Comparison of ENCODE assay signal across 9 cellular contexts in the genomic region with DNA sequence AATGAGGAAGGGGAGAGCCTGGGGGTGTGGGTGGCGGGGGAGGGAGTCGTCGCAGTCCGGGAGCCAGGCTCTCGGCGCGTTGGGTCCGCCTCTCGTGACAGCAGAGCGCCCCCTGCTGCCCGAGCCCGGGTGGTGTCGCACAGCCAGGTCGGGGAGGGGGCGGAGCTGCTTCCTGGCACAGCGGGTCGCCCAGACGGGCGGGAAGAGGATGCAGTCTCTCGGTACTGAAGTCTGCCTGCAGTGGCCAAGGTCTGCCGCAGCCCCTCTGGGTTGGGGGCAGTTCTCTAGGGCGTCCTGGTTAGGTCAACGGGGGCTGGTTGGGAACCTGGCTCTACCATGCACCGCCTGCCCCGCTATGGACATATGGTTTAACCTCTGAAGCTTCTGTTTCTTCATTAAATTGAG. TPM values are rescaled to one million over a fixed set of nuclear protein-coding genes. Genes with fewer than 3 reads are reported as not detected.
DNase-seq lines count a peak whose midpoint lies in the region; ATAC-seq, FAIRE-seq and TF ChIP-seq lines count a peak whose summit lies in the region.
"Had no signal": no experiment of that assay in that cellular context is flagged by ENCODE, and none has a peak within 500 bp of the region (broad histone marks: within the 10 kb centered on the region; RNA-seq: fewer than 3 reads in every experiment).

No MANE protein-coding gene starts in this region.

- intact Hi-C loops in activated T-helper 2 cell treated with anti-CD3 and anti-CD28 coated beads, Interferon-gamma antibody, Interleukin-2, Interleukin-4, amounts not matched to agents 10 μg/mL and 5 μg/mL and 100 μg/mL, durations not matched to agents 14 hours and 24 hours and 36 hours (cut with micrococcal nuclease) = no loop called here
- intact Hi-C loops in pancreas (cut with DNase I) = no loop called here

- peak; percentile 64 for ATAC-seq in RWPE2 (ENCODE audit: low read depth)
- ATAC-seq in gastroesophageal sphincter = peak; percentile 56
- ATAC-seq in pancreas = peak; percentile 84 to 94 (median 93)
- ATAC-seq in GM18517 (IDR thresholded peaks at IDR 0.05; ENCODE audit: unreplicated experiment) = no peak

- H3K27ac Mint-ChIP-seq in activated T-helper 2 cell treated with anti-CD3 and anti-CD28 coated beads, Interferon-gamma antibody, Interleukin-2, Interleukin-4, amounts not matched to agents 10 μg/mL and 5 μg/mL and 100 μg/mL, durations not matched to agents 14 hours and 24 hours and 36 hours = no peak overlapping the region
- H3K27ac Mint-ChIP-seq in type B pancreatic cell = no peak overlapping the region
- H3K27ac Mint-ChIP-seq: activated naive CD4-positive, alpha-beta T cell treated with anti-CD3 and anti-CD28 coated beads, Interleukin-2, amount 50 U/mL, for 24 hours had no signal

- H3K4me1 ChIP-seq in RWPE2 (ENCODE audit: insufficient read depth, poor library complexity, severe bottlenecking) (no peaks in the 10 kb centered on the region), gastroesophageal sphincter (peaks cover 0 to 24% (median 7%) of the 10 kb centered on the region in 3 donors), pancreas (no peaks in the 10 kb centered on the region)

- FAIRE-seq in pancreas (lab: Jason Lieb, UNC) = no peak

- TF ChIP-seq CTCF in LNCAP (IDR thresholded peaks at IDR 0.05) = peak; percentile 97
- peak; percentile 80 for TF ChIP-seq CTCF in RWPE2 (IDR thresholded peaks at IDR 0.05; ENCODE audit: poor library complexity, severe bottlenecking)
- peak; percentile 43 to 87 (median 70) for TF ChIP-seq CTCF in gastroesophageal sphincter (IDR thresholded peaks at IDR 0.05)
- peak; percentile 65 to 87 (median 72) for TF ChIP-seq CTCF in pancreas (IDR thresholded peaks at IDR 0.05)
- peak; percentile 97 for TF ChIP-seq CTCF in type B pancreatic cell (conservative IDR thresholded peaks at IDR 0.05)

- peaks cover 25% of the 10 kb centered on the region for H3K27me3 Mint-ChIP-seq in activated T-helper 2 cell treated with anti-CD3 and anti-CD28 coated beads, Interferon-gamma antibody, Interleukin-2, Interleukin-4, amounts not matched to agents 10 μg/mL and 5 μg/mL and 100 μg/mL, durations not matched to agents 14 hours and 24 hours and 36 hours (ENCODE audit: low read depth)
- peaks cover 31% of the 10 kb centered on the region for H3K27me3 Mint-ChIP-seq in type B pancreatic cell

- peaks cover 6% of the 10 kb centered on the region for H3K27me3 ChIP-seq in RWPE2 (ENCODE audit: insufficient read depth, poor library complexity, severe bottlenecking)
- H3K27me3 ChIP-seq in gastroesophageal sphincter = peaks cover 17% of the 10 kb centered on the region
- H3K27me3 ChIP-seq in pancreas = no peaks in the 10 kb centered on the region

- TF ChIP-seq EP300 in gastroesophageal sphincter (IDR thresholded peaks at IDR 0.05) = no peak

- no peaks in the 10 kb centered on the region for H3K4me1 Mint-ChIP-seq in activated T-helper 2 cell treated with anti-CD3 and anti-CD28 coated beads, Interferon-gamma antibody, Interleukin-2, Interleukin-4, amounts not matched to agents 10 μg/mL and 5 μg/mL and 100 μg/mL, durations not matched to agents 14 hours and 24 hours and 36 hours (ENCODE audit: low read depth)
- H3K4me1 Mint-ChIP-seq in type B pancreatic cell (ENCODE audit: unreplicated experiment) = peaks cover 6% of the 10 kb centered on the region
- H3K4me1 Mint-ChIP-seq: activated naive CD4-positive, alpha-beta T cell treated with anti-CD3 and anti-CD28 coated beads, Interleukin-2, amount 50 U/mL, for 24 hours had no signal

- H3K4me3 Mint-ChIP-seq in activated T-helper 2 cell treated with anti-CD3 and anti-CD28 coated beads, Interferon-gamma antibody, Interleukin-2, Interleukin-4, amounts not matched to agents 10 μg/mL and 5 μg/mL and 100 μg/mL, durations not matched to agents 14 hours and 24 hours and 36 hours (ENCODE audit: low read depth) = no peak overlapping the region
- H3K4me3 Mint-ChIP-seq in type B pancreatic cell = peak overlapping the region; percentile 15
- H3K4me3 Mint-ChIP-seq: activated naive CD4-positive, alpha-beta T cell treated with anti-CD3 and anti-CD28 coated beads, Interleukin-2, amount 50 U/mL, for 24 hours had no signal

- no peak for TF ChIP-seq POLR2A in gastroesophageal sphincter (IDR thresholded peaks at IDR 0.05)

- no peak overlapping the region for H3K4me3 ChIP-seq in RWPE2 (ENCODE audit: severe bottlenecking)
- H3K4me3 ChIP-seq in gastroesophageal sphincter = peak overlapping the region in 1 of 2 donors; percentile 23
- H3K4me3 ChIP-seq in pancreas = peak overlapping the region in 1 of 4 donors; percentile 22

- peak; percentile 50 for DNase-seq in DMS114 treated with DMSO at 0.1 percent for 48 hours (lab: John Stamatoyannopoulos, UW; ENCODE audit: unreplicated experiment)
- no peak for DNase-seq in RWPE2 (ENCODE audit: low spot score)
- peak; percentile 70 for DNase-seq in activated T-helper 2 cell treated with anti-CD3 and anti-CD28 coated beads, Interferon-gamma antibody, Interleukin-2, Interleukin-4, amounts not matched to agents 10 μg/mL and 5 μg/mL and 100 μg/mL, durations not matched to agents 14 hours and 24 hours and 36 hours (ENCODE audit: low spot score)
- DNase-seq in pancreas = peak; percentile 43 to 90 (median 74)
- peak; percentile 93 for DNase-seq in type B pancreatic cell (ENCODE audit: extremely low spot score, unreplicated experiment)

- H3K36me3 ChIP-seq in RWPE2 (ENCODE audit: low read depth) (no peaks in the 10 kb centered on the region), gastroesophageal sphincter (no peaks in the 10 kb centered on the region), pancreas (no peaks in the 10 kb centered on the region)

- no peaks in the 10 kb centered on the region for H3K36me3 Mint-ChIP-seq in activated T-helper 2 cell treated with anti-CD3 and anti-CD28 coated beads, Interferon-gamma antibody, Interleukin-2, Interleukin-4, amounts not matched to agents 10 μg/mL and 5 μg/mL and 100 μg/mL, durations not matched to agents 14 hours and 24 hours and 36 hours (ENCODE audit: low read depth)
- no peaks in the 10 kb centered on the region for H3K36me3 Mint-ChIP-seq in type B pancreatic cell
- H3K36me3 Mint-ChIP-seq: activated naive CD4-positive, alpha-beta T cell treated with anti-CD3 and anti-CD28 coated beads, Interleukin-2, amount 50 U/mL, for 24 hours had no signal

- WGBS in gastroesophageal sphincter (ENCODE audit: low coverage in 1 of 2), 2 donors = 40% methylated on average over 2 of the region's 25 CpGs; no CpG with 5 or more reads in 1 of the 2 donors
- WGBS in pancreas, 2 donors = 6 to 9% methylated on average over 25 of the region's 25 CpGs

- H3K9me3 Mint-ChIP-seq in activated T-helper 2 cell treated with anti-CD3 and anti-CD28 coated beads, Interferon-gamma antibody, Interleukin-2, Interleukin-4, amounts not matched to agents 10 μg/mL and 5 μg/mL and 100 μg/mL, durations not matched to agents 14 hours and 24 hours and 36 hours = no peaks in the 10 kb centered on the region
- H3K9me3 Mint-ChIP-seq in type B pancreatic cell = no peaks in the 10 kb centered on the region
- H3K9me3 Mint-ChIP-seq: activated naive CD4-positive, alpha-beta T cell treated with anti-CD3 and anti-CD28 coated beads, Interleukin-2, amount 50 U/mL, for 24 hours had no signal

- H3K27ac ChIP-seq in RWPE2 (ENCODE audit: poor library complexity, severe bottlenecking) (no peak overlapping the region), gastroesophageal sphincter (no peak overlapping the region), pancreas (no peak overlapping the region)

- H3K9me3 ChIP-seq in RWPE2 (ENCODE audit: severe bottlenecking) (no peaks in the 10 kb centered on the region), gastroesophageal sphincter (no peaks in the 10 kb centered on the region), pancreas (no peaks in the 10 kb centered on the region)

RNA-seq across cellular contexts. Expression of a gene that starts 38.2 kb away (rescaled TPM):
- total RNA-seq in activated T-helper 2 cell treated with anti-CD3 and anti-CD28 coated beads, Interferon-gamma antibody, Interleukin-2, Interleukin-4, amounts not matched to agents 10 μg/mL and 5 μg/mL and 100 μg/mL, durations not matched to agents 14 hours and 24 hours and 36 hours = not detected in 2 replicates
- not detected for total RNA-seq in gastroesophageal sphincter
- not detected for total RNA-seq in pancreas
- not detected for polyA plus RNA-seq in pancreas
- total RNA-seq in type B pancreatic cell (ENCODE audit: low replicate concordance) = not detected in 2 replicates
